ENCODE assay signal across 1 cellular context in the genomic region with DNA sequence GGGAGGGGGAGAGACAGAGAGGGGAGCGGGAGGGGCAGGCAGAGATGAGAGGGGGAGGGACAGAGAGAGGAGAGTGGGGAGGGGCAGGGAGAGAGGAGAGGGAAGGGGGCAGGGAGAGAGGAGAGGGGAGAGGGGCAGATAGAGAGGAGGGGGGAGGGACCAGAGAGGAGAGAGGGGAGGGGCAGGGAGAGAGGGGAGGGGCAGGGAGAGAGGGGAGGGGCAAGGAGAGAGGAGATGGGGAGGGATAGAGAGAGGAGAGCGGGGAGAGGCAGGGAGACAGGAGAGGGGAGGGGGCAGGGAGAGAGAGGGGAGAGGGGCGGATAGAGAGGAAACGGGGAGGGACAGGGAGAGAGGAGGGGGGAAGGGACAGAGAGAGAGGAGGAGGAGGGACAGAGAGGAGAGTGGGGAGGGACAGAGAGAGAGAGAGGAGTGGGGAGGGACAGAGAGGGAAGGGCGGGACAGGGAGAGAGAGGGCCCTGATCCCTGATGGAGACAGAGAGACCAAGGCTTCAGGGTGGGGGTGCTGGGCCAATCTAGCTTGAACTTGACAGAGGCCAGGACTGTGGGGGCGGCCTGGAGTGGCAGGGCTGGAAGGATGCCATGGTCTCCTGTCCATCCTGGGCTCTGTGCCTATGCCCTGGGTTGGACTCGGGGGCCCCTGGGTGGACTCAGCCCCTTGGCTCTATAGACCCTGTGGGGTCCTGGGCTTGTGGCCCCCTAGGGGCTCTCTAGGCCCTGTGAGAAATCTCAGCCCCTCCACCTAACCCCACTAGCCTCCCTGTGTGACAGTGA.
TF ChIP-seq lines count a peak whose summit lies in the region.

No MANE protein-coding gene starts in this region.

TF ChIP-seq in A549, 52 proteins besides CTCF, POLR2A, EP300 and RAD21 (continued from another document):
- TF ChIP-seq, protein P1, sequence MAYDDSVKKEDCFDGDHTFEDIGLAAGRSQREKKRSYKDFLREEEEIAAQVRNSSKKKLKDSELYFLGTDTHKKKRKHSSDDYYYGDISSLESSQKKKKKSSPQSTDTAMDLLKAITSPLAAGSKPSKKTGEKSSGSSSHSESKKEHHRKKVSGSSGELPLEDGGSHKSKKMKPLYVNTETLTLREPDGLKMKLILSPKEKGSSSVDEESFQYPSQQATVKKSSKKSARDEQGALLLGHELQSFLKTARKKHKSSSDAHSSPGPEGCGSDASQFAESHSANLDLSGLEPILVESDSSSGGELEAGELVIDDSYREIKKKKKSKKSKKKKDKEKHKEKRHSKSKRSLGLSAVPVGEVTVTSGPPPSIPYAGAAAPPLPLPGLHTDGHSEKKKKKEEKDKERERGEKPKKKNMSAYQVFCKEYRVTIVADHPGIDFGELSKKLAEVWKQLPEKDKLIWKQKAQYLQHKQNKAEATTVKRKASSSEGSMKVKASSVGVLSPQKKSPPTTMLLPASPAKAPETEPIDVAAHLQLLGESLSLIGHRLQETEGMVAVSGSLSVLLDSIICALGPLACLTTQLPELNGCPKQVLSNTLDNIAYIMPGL (CRISPR knock-in tag; IDR thresholded peaks at IDR 0.05; ENCODE audit: borderline replicate concordance): no peak
- no peak for TF ChIP-seq PHF8 (IDR thresholded peaks at IDR 0.05; ENCODE audit: borderline replicate concordance, low read depth)
- TF ChIP-seq ZNF302 (CRISPR knock-in tag; IDR thresholded peaks at IDR 0.05): no peak
- TF ChIP-seq JUNB (IDR thresholded peaks at IDR 0.05): no peak
- TF ChIP-seq KDM1A (IDR thresholded peaks at IDR 0.05; ENCODE audit: low read depth): no peak
- TF ChIP-seq GATA3 (IDR thresholded peaks at IDR 0.05; ENCODE audit: borderline replicate concordance): no peak
- TF ChIP-seq HEYL (CRISPR knock-in tag; IDR thresholded peaks at IDR 0.05): no peak
- TF ChIP-seq TFCP2L1 (CRISPR knock-in tag; IDR thresholded peaks at IDR 0.05): no peak
